20 cellular contexts compared by ENCODE assay signal in the genomic region with DNA sequence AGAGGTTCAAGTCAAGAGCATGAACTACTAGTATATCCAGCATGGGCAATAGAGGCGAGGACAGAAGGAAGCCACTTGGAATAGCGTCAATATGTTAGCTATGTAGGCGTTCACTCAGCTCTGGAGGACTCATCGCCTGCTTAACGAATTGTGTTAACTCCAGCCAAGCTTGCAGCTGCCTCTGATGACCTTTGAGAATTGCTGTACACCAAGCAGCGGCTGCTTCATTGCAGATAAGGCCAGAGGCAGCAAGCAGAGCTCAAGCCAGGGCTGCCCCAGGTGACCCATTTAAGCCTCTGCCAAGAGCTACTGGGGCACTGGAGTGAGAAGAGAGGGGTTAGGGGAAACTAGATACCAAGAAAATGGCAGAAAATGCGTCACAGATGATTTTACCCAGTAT.
DNase-seq lines count a peak whose midpoint lies in the region; ATAC-seq and TF ChIP-seq lines count a peak whose summit lies in the region.
"Had no signal": no experiment of that assay in that cellular context is flagged by ENCODE, and none has a peak within 500 bp of the region (broad histone marks: within the 10 kb centered on the region; RNA-seq: fewer than 3 reads in every experiment).

No MANE protein-coding gene starts in this region.

- peaks cover 1% of the 10 kb centered on the region for H3K4me1 ChIP-seq in right cardiac atrium (ENCODE audit: control insufficient read depth, insufficient read depth, low read length)
- H3K4me1 ChIP-seq: parathyroid adenoma had no signal

- WGBS in right cardiac atrium = 13% methylated on average over 7 of the region's 7 CpGs

- peak overlapping the region; percentile 54 for H3K27ac ChIP-seq in right cardiac atrium (ENCODE audit: low read length)
- H3K27ac ChIP-seq: C4-2B, parathyroid adenoma had no signal

- H3K27ac Mint-ChIP-seq in T-helper 2 cell treated with Interferon-gamma antibody and Interleukin-4, amounts not matched to agents 5 μg/mL and 100 μg/mL, for 36 hours = no peak overlapping the region
- H3K27ac Mint-ChIP-seq in activated T-helper 1 cell treated with anti-CD3 and anti-CD28 coated beads, Interleukin-12 subunit alpha, Interleukin-12 subunit beta, Interleukin-2, Interleukin-4 antibody, amounts not matched to agents 30 ng/mL and 10 ng/mL and 1 ng/mL, durations not matched to agents 14 hours and 24 hours and 36 hours = no peak overlapping the region
- H3K27ac Mint-ChIP-seq: endodermal cell; HFFc6; naive thymus-derived CD4-positive, alpha-beta T cell had no signal

- no peaks in the 10 kb centered on the region for H3K9me3 Mint-ChIP-seq in T-helper 2 cell treated with Interferon-gamma antibody and Interleukin-4, amounts not matched to agents 5 μg/mL and 100 μg/mL, for 36 hours
- H3K9me3 Mint-ChIP-seq in activated T-helper 1 cell treated with anti-CD3 and anti-CD28 coated beads, Interleukin-12 subunit alpha, Interleukin-12 subunit beta, Interleukin-2, Interleukin-4 antibody, amounts not matched to agents 30 ng/mL and 10 ng/mL and 1 ng/mL, durations not matched to agents 14 hours and 24 hours and 36 hours = no peaks in the 10 kb centered on the region
- H3K9me3 Mint-ChIP-seq: endodermal cell, HFFc6 had no signal

- intact Hi-C loops in right cardiac atrium (cut with DNase I) (loop anchor here in 1 of 4 donors (10.0 kb wide), 1 partner anchor 106 kb away; no protein-coding TSS in a partner anchor), sciatic nerve (cut with DNase I) (no loop called here)
- intact Hi-C loops in activated T-helper 1 cell treated with anti-CD3 and anti-CD28 coated beads, Interleukin-12 subunit alpha, Interleukin-12 subunit beta, Interleukin-2, Interleukin-4 antibody, amounts not matched to agents 30 ng/mL and 10 ng/mL and 1 ng/mL, durations not matched to agents 14 hours and 24 hours and 36 hours (cut with micrococcal nuclease) = no loop called here

- H3K27me3 Mint-ChIP-seq in T-helper 2 cell treated with Interferon-gamma antibody and Interleukin-4, amounts not matched to agents 5 μg/mL and 100 μg/mL, for 36 hours (ENCODE audit: low read depth) = no peaks in the 10 kb centered on the region
- H3K27me3 Mint-ChIP-seq in activated T-helper 1 cell treated with anti-CD3 and anti-CD28 coated beads, Interleukin-12 subunit alpha, Interleukin-12 subunit beta, Interleukin-2, Interleukin-4 antibody, amounts not matched to agents 30 ng/mL and 10 ng/mL and 1 ng/mL, durations not matched to agents 14 hours and 24 hours and 36 hours (ENCODE audit: insufficient read depth) = no peaks in the 10 kb centered on the region

- H3K9me3 ChIP-seq in right cardiac atrium (ENCODE audit: control insufficient read depth, low read length) = no peaks in the 10 kb centered on the region

- H3K4me3 ChIP-seq in epithelial cell of proximal tubule (ENCODE audit: low read depth, low read length) (no peak overlapping the region), right cardiac atrium (ENCODE audit: low read length) (no peak overlapping the region)

- H3K4me1 Mint-ChIP-seq in T-helper 2 cell treated with Interferon-gamma antibody and Interleukin-4, amounts not matched to agents 5 μg/mL and 100 μg/mL, for 36 hours (ENCODE audit: low read depth) = no peaks in the 10 kb centered on the region
- H3K4me1 Mint-ChIP-seq in activated T-helper 1 cell treated with anti-CD3 and anti-CD28 coated beads, Interleukin-12 subunit alpha, Interleukin-12 subunit beta, Interleukin-2, Interleukin-4 antibody, amounts not matched to agents 30 ng/mL and 10 ng/mL and 1 ng/mL, durations not matched to agents 14 hours and 24 hours and 36 hours (ENCODE audit: low read depth) = no peaks in the 10 kb centered on the region
- H3K4me1 Mint-ChIP-seq: naive thymus-derived CD4-positive, alpha-beta T cell had no signal

- TF ChIP-seq CTCF in epithelial cell of proximal tubule (conservative IDR thresholded peaks at IDR 0.05; ENCODE audit: low read depth, low read length) = no peak

- H3K27me3 ChIP-seq in right cardiac atrium (ENCODE audit: control insufficient read depth, insufficient read depth) = no peaks in the 10 kb centered on the region

- DNase-seq in NCI-H226 (peak; percentile 48), epithelial cell of proximal tubule (ENCODE audit: low read depth) (peak; percentile 16), right cardiac atrium (peak; percentile 59 to 80 (median 75)), sciatic nerve (ENCODE audit: low spot score) (no peak), NCI-H1092 treated with DMSO at 0.1 percent for 48 hours (lab: John Stamatoyannopoulos, UW) (no peak)
- DNase-seq in activated CD4-positive, alpha-beta T cell treated with anti-CD3 and anti-CD28 coated beads for 48 hours = no peak
- DNase-seq in T-helper 2 cell treated with Interferon-gamma antibody and Interleukin-4, amounts not matched to agents 5 μg/mL and 100 μg/mL, for 36 hours (ENCODE audit: low spot score) = no peak
- DNase-seq in activated T-helper 1 cell treated with anti-CD3 and anti-CD28 coated beads, Interleukin-12 subunit alpha, Interleukin-12 subunit beta, Interleukin-2, Interleukin-4 antibody, amounts not matched to agents 30 ng/mL and 10 ng/mL and 1 ng/mL, durations not matched to agents 14 hours and 24 hours and 36 hours (ENCODE audit: low spot score) = no peak
- DNase-seq: activated CD4-positive, alpha-beta T cell treated with anti-CD3 and anti-CD28 coated beads for 4 hours; activated CD8-positive, alpha-beta memory T cell treated with anti-CD3 and anti-CD28 coated beads, Interleukin-2, amount 50 U/mL, for 4 hours; activated effector memory CD4-positive, alpha-beta T cell treated with anti-CD3 and anti-CD28 coated beads, Interleukin-2, amount 50 U/mL, for 16 hours; endodermal cell; foreskin fibroblast; HFFc6; naive thymus-derived CD4-positive, alpha-beta T cell; NCI-H2107; NCI-H69; stimulated activated CD8-positive, alpha-beta memory T cell treated with anti-CD3 and anti-CD28 coated beads, Interleukin-4, amount 100 ng/mL, for 48 hours had no signal

- no peak overlapping the region for H3K4me3 Mint-ChIP-seq in T-helper 2 cell treated with Interferon-gamma antibody and Interleukin-4, amounts not matched to agents 5 μg/mL and 100 μg/mL, for 36 hours
- no peak overlapping the region for H3K4me3 Mint-ChIP-seq in activated T-helper 1 cell treated with anti-CD3 and anti-CD28 coated beads, Interleukin-12 subunit alpha, Interleukin-12 subunit beta, Interleukin-2, Interleukin-4 antibody, amounts not matched to agents 30 ng/mL and 10 ng/mL and 1 ng/mL, durations not matched to agents 14 hours and 24 hours and 36 hours
- H3K4me3 Mint-ChIP-seq: endodermal cell; HFFc6; naive thymus-derived CD4-positive, alpha-beta T cell had no signal

- H3K36me3 Mint-ChIP-seq in T-helper 2 cell treated with Interferon-gamma antibody and Interleukin-4, amounts not matched to agents 5 μg/mL and 100 μg/mL, for 36 hours (ENCODE audit: low read depth) = no peaks in the 10 kb centered on the region
- H3K36me3 Mint-ChIP-seq in activated T-helper 1 cell treated with anti-CD3 and anti-CD28 coated beads, Interleukin-12 subunit alpha, Interleukin-12 subunit beta, Interleukin-2, Interleukin-4 antibody, amounts not matched to agents 30 ng/mL and 10 ng/mL and 1 ng/mL, durations not matched to agents 14 hours and 24 hours and 36 hours (ENCODE audit: low read depth) = no peaks in the 10 kb centered on the region
- H3K36me3 Mint-ChIP-seq: naive thymus-derived CD4-positive, alpha-beta T cell had no signal

- peak; percentile 94 to 98 for ATAC-seq in right cardiac atrium
- ATAC-seq in sciatic nerve = peak; percentile 68
- ATAC-seq: naive thymus-derived CD4-positive, alpha-beta T cell had no signal

Comparison
In these comparisons a context has a peak if more than half of its experiments do, and no peak if none do; other contexts are left out.
1. DNase-seq: peak in NCI-H226 (single experiment), epithelial cell of proximal tubule (single experiment) and right cardiac atrium (3 of 3); none in sciatic nerve (single experiment), activated CD4-positive, alpha-beta T cell treated with anti-CD3 and anti-CD28 coated beads for 48 hours (single experiment), T-helper 2 cell treated with Interferon-gamma antibody and Interleukin-4, amounts not matched to agents 5 μg/mL and 100 μg/mL, for 36 hours (single experiment), activated T-helper 1 cell treated with anti-CD3 and anti-CD28 coated beads, Interleukin-12 subunit alpha, Interleukin-12 subunit beta, Interleukin-2, Interleukin-4 antibody, amounts not matched to agents 30 ng/mL and 10 ng/mL and 1 ng/mL, durations not matched to agents 14 hours and 24 hours and 36 hours (single experiment) and NCI-H1092 treated with DMSO at 0.1 percent for 48 hours (single experiment).